Comparison of ENCODE assay signal across 8 cellular contexts in genomic region chrX:43958529-43958928, GRCh38. TPM values are rescaled to one million over a fixed set of nuclear protein-coding genes. Genes with fewer than 3 reads are reported as not detected.
DNase-seq lines count a peak whose midpoint lies in the region; ATAC-seq, FAIRE-seq and TF ChIP-seq lines count a peak whose summit lies in the region.

No MANE protein-coding gene starts in this region.

- H3K27me3 ChIP-seq in smooth muscle cell (ENCODE audit: low read depth), result no peaks in the 10 kb centered on the region

- peak in 8 of 14 donors; percentile 7 to 76 (median 16) for DNase-seq in C1 segment of cervical spinal cord (lab: John Stamatoyannopoulos, UW)
- DNase-seq in GM18507 (ENCODE audit: extremely low spot score, insufficient read length, low read depth), result no peak
- peak; percentile 90 for DNase-seq in HT-29 (ENCODE audit: low spot score)
- DNase-seq in NCI-H82 treated with DMSO at 0.1 percent for 48 hours (lab: John Stamatoyannopoulos, UW; ENCODE audit: unreplicated experiment), result peak; percentile 73
- DNase-seq in astrocyte of the spinal cord (ENCODE audit: low read depth, low spot score), result peak; percentile 79
- DNase-seq in hippocampal formation (lab: John Stamatoyannopoulos, UW), result peak; percentile 16 to 88
- DNase-seq in smooth muscle cell (lab: John Stamatoyannopoulos, UW; ENCODE audit: unreplicated experiment), result no peak

- no peaks in the 10 kb centered on the region for H3K4me1 ChIP-seq in smooth muscle cell (ENCODE audit: low read depth)

- H3K9me3 ChIP-seq in smooth muscle cell (replicated peaks; ENCODE audit: low read depth), result no peaks in the 10 kb centered on the region

- no peak overlapping the region for H3K9ac ChIP-seq in smooth muscle cell (ENCODE audit: low read depth)

- H3F3A ChIP-seq in smooth muscle cell (ENCODE audit: low read depth), result no peaks in the 10 kb centered on the region

- no peak for ATAC-seq in HG02763 (IDR thresholded peaks at IDR 0.05; ENCODE audit: unreplicated experiment)

- no peaks in the 10 kb centered on the region for H3K79me2 ChIP-seq in smooth muscle cell (ENCODE audit: low read depth)

- no peak overlapping the region for H3K4me3 ChIP-seq in astrocyte of the spinal cord (ENCODE audit: low read depth, low read length)
- no peak overlapping the region for H3K4me3 ChIP-seq in smooth muscle cell

- WGBS in smooth muscle cell (ENCODE audit: low lambda C conversion rate), result 30% methylated on average over 6 of the region's 6 CpGs

- in situ Hi-C loops in astrocyte of the spinal cord (cut with HindIII; ENCODE audit: low sequenced_read_pairs), result no loop called here

- no peak overlapping the region for H3K27ac ChIP-seq in smooth muscle cell (ENCODE audit: low read depth)

- no peaks in the 10 kb centered on the region for H4K20me1 ChIP-seq in smooth muscle cell (ENCODE audit: low read depth)

- TF ChIP-seq CTCF in astrocyte of the spinal cord (IDR thresholded peaks at IDR 0.05; ENCODE audit: low read depth, low read length), result peak; percentile 64
- peak; percentile 64 for TF ChIP-seq CTCF in smooth muscle cell (IDR thresholded peaks at IDR 0.05; ENCODE audit: borderline replicate concordance, insufficient read depth, poor library complexity, severe bottlenecking)

- H2AFZ ChIP-seq in smooth muscle cell (ENCODE audit: low read depth), result no peak overlapping the region

- peak; percentile 91 for FAIRE-seq in GM18507 (lab: Jason Lieb, UNC)

- no peaks in the 10 kb centered on the region for H3K36me3 ChIP-seq in smooth muscle cell (ENCODE audit: low read depth)

- H3K4me2 ChIP-seq in smooth muscle cell, result peak overlapping the region; percentile 67

RNA-seq across cellular contexts. Expression of gene NDP, which starts 14.7 kb away (rescaled TPM):
- total RNA-seq in HT-29 (2014; rRNA removed; shearing (Covaris generic)), result not detected in 2 replicates
- 1.5 and 1.6 TPM in 2 replicates for total RNA-seq in smooth muscle cell
- polyA plus RNA-seq in smooth muscle cell, result 0.33 and 0.88 TPM in 2 replicates

Comparison
In these comparisons a context has a peak if more than half of its experiments do, and no peak if none do; other contexts are left out.
1. DNase-seq: peak in C1 segment of cervical spinal cord (8 of 14), HT-29 (single experiment), NCI-H82 treated with DMSO at 0.1 percent for 48 hours (single experiment), astrocyte of the spinal cord (single experiment) and hippocampal formation (2 of 2); none in GM18507 (single experiment) and smooth muscle cell (single experiment).